Comparison of ENCODE assay signal across 14 cellular contexts in genomic region chr20:57526067-57526884, GRCh38. TPM values are rescaled to one million over a fixed set of nuclear protein-coding genes. Genes with fewer than 3 reads are reported as not detected.
A peak's percentile ranks its signal among the peaks of the same experiment; 100 is the strongest.
DNase-seq lines count a peak whose midpoint lies in the region; ATAC-seq and TF ChIP-seq lines count a peak whose summit lies in the region.
"Had no signal": no experiment of that assay in that cellular context is flagged by ENCODE, and none has a peak within 500 bp of the region (broad histone marks: within the 10 kb centered on the region; RNA-seq: fewer than 3 reads in every experiment).

No MANE protein-coding gene starts in this region.

- no peaks in the 10 kb centered on the region for H3K36me3 Mint-ChIP-seq in endodermal cell (ENCODE audit: low read depth)
- H3K36me3 Mint-ChIP-seq: type B pancreatic cell had no signal

- H3K27ac ChIP-seq in C4-2B (no peak overlapping the region), endodermal cell (ENCODE audit: low read depth, low read length) (no peak overlapping the region)

- H3K27me3 ChIP-seq in endodermal cell (ENCODE audit: control insufficient read depth, insufficient read depth, low read length, poor library complexity, severe bottlenecking), result no peaks in the 10 kb centered on the region

- no peaks in the 10 kb centered on the region for H3K9me3 Mint-ChIP-seq in endodermal cell
- H3K9me3 Mint-ChIP-seq: type B pancreatic cell had no signal

- no peaks in the 10 kb centered on the region for H3K9me3 ChIP-seq in endodermal cell (ENCODE audit: control insufficient read depth, low read length)

- no peak overlapping the region for H3K9ac ChIP-seq in endodermal cell (ENCODE audit: extremely low read depth, low read length, poor library complexity, severe bottlenecking)

- peak; percentile 4 for DNase-seq in EL
- peak; percentile 46 for DNase-seq in NCI-H69 (lab: John Stamatoyannopoulos, UW)
- DNase-seq in endodermal cell, result peak; percentile 79
- DNase-seq in HuH-7.5 (ENCODE audit: low spot score), result no peak
- DNase-seq in inferior parietal cortex (ENCODE audit: extremely low spot score), result no peak
- DNase-seq: activated CD4-positive, CD25-positive, alpha-beta regulatory T cell treated with anti-CD3 and anti-CD28 coated beads, Interleukin-2, amount 50 U/mL, for 72 hours; DMS79; effector memory CD4-positive, alpha-beta T cell had no signal

- peak; percentile 28 for TF ChIP-seq CTCF in C4-2B (conservative IDR thresholded peaks at IDR 0.05)
- TF ChIP-seq CTCF in endodermal cell (conservative IDR thresholded peaks at IDR 0.05), result peak; percentile 56

- WGBS in endodermal cell (ENCODE audit: insufficient coverage in 1 of 2, insufficient read length in 1 of 2), 2 experiments, result 73 to 87% methylated on average over 4 to 16 of the region's 17 CpGs

- no peak overlapping the region for H3K4me3 Mint-ChIP-seq in endodermal cell
- H3K4me3 Mint-ChIP-seq: type B pancreatic cell had no signal

- no peak overlapping the region for H3K27ac Mint-ChIP-seq in endodermal cell
- H3K27ac Mint-ChIP-seq: type B pancreatic cell had no signal

- H3K27me3 Mint-ChIP-seq in endodermal cell (ENCODE audit: insufficient read depth), result no peaks in the 10 kb centered on the region

- no peaks in the 10 kb centered on the region for H3K36me3 ChIP-seq in endodermal cell (ENCODE audit: control insufficient read depth, insufficient read depth, low read length)

- H3K4me3 ChIP-seq in endodermal cell (ENCODE audit: low read length), result no peak overlapping the region

- no peaks in the 10 kb centered on the region for H3K4me1 Mint-ChIP-seq in endodermal cell

- no peak for ATAC-seq in HG03025 (IDR thresholded peaks at IDR 0.05; ENCODE audit: low FRiP score, unreplicated experiment)
- ATAC-seq in GM21528 (IDR thresholded peaks at IDR 0.05; ENCODE audit: low FRiP score, unreplicated experiment), result no peak

- H3K4me1 ChIP-seq in endodermal cell (ENCODE audit: control insufficient read depth, insufficient read depth, low read length), result no peaks in the 10 kb centered on the region

RNA-seq across cellular contexts. Expression of gene CTCFL, which starts 1.3 kb away (rescaled TPM):
- total RNA-seq in endodermal cell, result 1 to 10 TPM in 1 of 2 donors, under 1 TPM in 1; 0.33 to 1.4 TPM
- 0.28 TPM for polyA plus RNA-seq in endodermal cell (2013, experiment 1 of 2)
- 0.46 TPM for polyA plus RNA-seq in endodermal cell (2013, experiment 2 of 2)
- total RNA-seq: mononuclear cell, RPMI7951 had no signal

RNA-seq across cellular contexts. Expression of gene PCK1, which starts 34.6 kb away (rescaled TPM):
- not detected for total RNA-seq in endodermal cell
- 0.25 TPM for polyA plus RNA-seq in endodermal cell (2013, experiment 1 of 2)
- 0.70 TPM for polyA plus RNA-seq in endodermal cell (2013, experiment 2 of 2)
- total RNA-seq: mononuclear cell, RPMI7951 had no signal

Comparison
In these comparisons a context has a peak if more than half of its experiments do, and no peak if none do; other contexts are left out.
1. DNase-seq: peak in EL (single experiment), NCI-H69 (single experiment) and endodermal cell (single experiment); none in HuH-7.5 (single experiment) and inferior parietal cortex (single experiment).